Comparison of ENCODE assay signal across 7 cellular contexts in genomic region chr9:112537561-112537960, GRCh38.
"Had no signal": no experiment of that assay in that cellular context is flagged by ENCODE, and none has a peak within 500 bp of the region (broad histone marks: within the 10 kb centered on the region; RNA-seq: fewer than 3 reads in every experiment).

No MANE protein-coding gene starts in this region.

- H3K27ac Mint-ChIP-seq: IgD-negative memory B cell had no signal

- H3K4me3 ChIP-seq: K562 had no signal

- FAIRE-seq: HTR-8/SVneo, K562 had no signal

- H3K27ac ChIP-seq: HL-60 had no signal

- ATAC-seq: K562 had no signal

- H3K4me3 Mint-ChIP-seq: IgD-negative memory B cell had no signal

- DNase-seq: IMR-90, KBM-7, KG1 had no signal
